2 cellular contexts compared by ENCODE assay signal in genomic region chr14:60986500-60986899, GRCh38.
A peak's percentile ranks its signal among the peaks of the same experiment; 100 is the strongest.
TF ChIP-seq lines count a peak whose summit lies in the region.

No MANE protein-coding gene starts in this region.

TF ChIP-seq in A549, 52 proteins besides CTCF, POLR2A, EP300 and RAD21:
- TF ChIP-seq NPAS2 (CRISPR knock-in tag; IDR thresholded peaks at IDR 0.05; ENCODE audit: borderline replicate concordance): no peak
- peak; percentile 49 for TF ChIP-seq MAFK (IDR thresholded peaks at IDR 0.05; ENCODE audit: partially characterized antibody)
- no peak for TF ChIP-seq SMC3 (IDR thresholded peaks at IDR 0.05)
- TF ChIP-seq KDM5A (IDR thresholded peaks at IDR 0.05): no peak

TF ChIP-seq in IMR-90, 13 proteins besides CTCF, POLR2A, EP300 and RAD21:
- TF ChIP-seq CEBPB (IDR thresholded peaks at IDR 0.05; ENCODE audit: low read depth, low read length) (no peak), MAFK (IDR thresholded peaks at IDR 0.05; ENCODE audit: low read depth, low read length) (0 out of 2 replicates have a peak, but pooled peaks have one; percentile 27)
